ENCODE assay signal across 19 cellular contexts in genomic region chr17:82568997-82569393, GRCh38. TPM values are rescaled to one million over a fixed set of nuclear protein-coding genes. Genes with fewer than 3 reads are reported as not detected.
A peak's percentile ranks its signal among the peaks of the same experiment; 100 is the strongest.
DNase-seq lines count a peak whose midpoint lies in the region; ATAC-seq and TF ChIP-seq lines count a peak whose summit lies in the region.
"Had no signal": no experiment of that assay in that cellular context is flagged by ENCODE, and none has a peak within 500 bp of the region (broad histone marks: within the 10 kb centered on the region; RNA-seq: fewer than 3 reads in every experiment).

No MANE protein-coding gene starts in this region.

- H3K36me3 ChIP-seq in psoas muscle (ENCODE audit: insufficient read depth in 1 of 2, low read depth in 1 of 2) = peaks cover 4 to 64% of the 10 kb centered on the region in 2 donors

- no peak overlapping the region for H2AFZ ChIP-seq in H9 (ENCODE audit: low read length)

- H4K8ac ChIP-seq in H9 (replicated peaks; ENCODE audit: insufficient read length, low read depth, low read length) = no peak overlapping the region

- H3K4ac ChIP-seq in H9 (ENCODE audit: low read depth, low read length) = no peak overlapping the region

- H3K14ac ChIP-seq in H9 (ENCODE audit: insufficient read depth, low read length) = no peak overlapping the region

- no peak overlapping the region for H3K56ac ChIP-seq in H9 (ENCODE audit: insufficient read length, low read depth, low read length)

- H2BK20ac ChIP-seq in H9 (ENCODE audit: low read depth, low read length, poor library complexity, severe bottlenecking) = no peak overlapping the region

- H3K4me1 ChIP-seq in H9 (ENCODE audit: insufficient read depth, low read length) (no peaks in the 10 kb centered on the region; the same call in 1 of the 2 replicates), psoas muscle (peaks cover 36% of the 10 kb centered on the region)

- no peak overlapping the region for H3K9ac ChIP-seq in H9 (ENCODE audit: extremely low read depth, insufficient read length, low read length)

- no peaks in the 10 kb centered on the region for H3K23me2 ChIP-seq in H9 (ENCODE audit: insufficient read length, low read depth, low read length, poor library complexity, severe bottlenecking)

- H3K79me2 ChIP-seq in H9 (ENCODE audit: insufficient read depth, low read length) = peaks cover 8% of the 10 kb centered on the region; the same call in 1 of the 2 replicates

- no CpG with 5 or more reads among the region's 10 CpGs for WGBS in H9 (ENCODE audit: extremely low coverage, insufficient read length, low lambda C conversion rate)
- 75 to 88% (median 76%) methylated on average over 10 of the region's 10 CpGs for WGBS in psoas muscle, 3 donors

- H2BK12ac ChIP-seq in H9 (ENCODE audit: insufficient read length, low read depth, low read length) = no peak overlapping the region

- H2BK15ac ChIP-seq in H9 (ENCODE audit: low read depth, low read length) = no peak overlapping the region

- intact Hi-C loops in left ventricle myocardium superior (cut with micrococcal nuclease) = no loop called here
- intact Hi-C loops in psoas muscle (cut with DNase I) = no loop called here

- no peak overlapping the region for H2BK5ac ChIP-seq in H9 (ENCODE audit: insufficient read length, low read length)

- no peak overlapping the region for H3K27ac ChIP-seq in H9 (ENCODE audit: insufficient read length, low read depth, low read length)
- peak overlapping the region; percentile 44 for H3K27ac ChIP-seq in psoas muscle
- H3K27ac ChIP-seq: ascending aorta had no signal

- H3K79me1 ChIP-seq in H9 (ENCODE audit: insufficient read depth, low read depth, low read length, poor library complexity, severe bottlenecking) = peaks cover 15% of the 10 kb centered on the region

- no peak overlapping the region for H3K18ac ChIP-seq in H9 (ENCODE audit: insufficient read length, low read depth, low read length)

- H3K23ac ChIP-seq in H9 (ENCODE audit: insufficient read length, low read depth, low read length) = no peak overlapping the region

- no peak overlapping the region for H2AK5ac ChIP-seq in H9 (ENCODE audit: insufficient read length, low read length)

- H3K36me3 Mint-ChIP-seq in H9 (ENCODE audit: insufficient read depth in 1 of 3, low read depth in 3 of 3) = peaks cover 34 to 75% (median 67%) of the 10 kb centered on the region in 3 experiments; a peak in 6 of 7 replicates
- H3K36me3 Mint-ChIP-seq in chondrocyte (ENCODE audit: low read depth) = peaks cover 22% of the 10 kb centered on the region
- peaks cover 38 to 55% of the 10 kb centered on the region in 2 donors for H3K36me3 Mint-ChIP-seq in stimulated activated naive B cell treated with anti-CD40 and anti-IgM and Interleukin-4, amounts not matched to agents 10 μg/mL and 1 μg/mL and 100 μg/mL, for 72 hours

- DNase-seq in H9 (no peak), chondrocyte (ENCODE audit: low spot score) (peak; percentile 51), left ventricle myocardium superior (no peak), psoas muscle (peak in 1 of 2 donors; percentile 16), dermis blood vessel endothelial cell (no peak), foreskin fibroblast (no peak)
- no peak for DNase-seq in stimulated activated naive B cell treated with anti-CD40 and anti-IgM and Interleukin-4, amounts not matched to agents 10 μg/mL and 1 μg/mL and 100 μg/mL, for 72 hours
- no peak for DNase-seq in activated CD4-positive, alpha-beta T cell treated with anti-CD3 and anti-CD28 coated beads, Interleukin-2, amount 50 U/mL, for 1 hour
- DNase-seq: activated CD4-positive, alpha-beta memory T cell treated with anti-CD3 and anti-CD28 coated beads for 36 hours; activated naive CD4-positive, alpha-beta T cell treated with anti-CD3 and anti-CD28 coated beads, Interleukin-2, amount 10 ng/mL, durations not matched to agents 7 days and 5 days; activated T-cell treated with anti-CD3 and anti-CD28 coated beads, Interleukin-2, amount 50 U/mL, for 1 hour; CD8-positive, alpha-beta T cell; DMS79; immature natural killer cell; mesenchymal stem cell; natural killer cell; NCI-H187; T-cell had no signal

- no peaks in the 10 kb centered on the region for H3K9me3 Mint-ChIP-seq in H9
- H3K9me3 Mint-ChIP-seq in chondrocyte (ENCODE audit: low read depth) = no peaks in the 10 kb centered on the region
- no peaks in the 10 kb centered on the region for H3K9me3 Mint-ChIP-seq in stimulated activated naive B cell treated with anti-CD40 and anti-IgM and Interleukin-4, amounts not matched to agents 10 μg/mL and 1 μg/mL and 100 μg/mL, for 72 hours
- H3K9me3 Mint-ChIP-seq: activated CD4-positive, alpha-beta memory T cell treated with anti-CD3 and anti-CD28 coated beads for 36 hours; activated naive CD4-positive, alpha-beta T cell treated with anti-CD3 and anti-CD28 coated beads, Interleukin-2, amount 10 ng/mL, durations not matched to agents 7 days and 5 days; CD8-positive, alpha-beta T cell; immature natural killer cell; natural killer cell; T-cell had no signal

- H4K91ac ChIP-seq in H9 (ENCODE audit: insufficient read length, low read depth, low read length) = no peak overlapping the region

- ATAC-seq in left ventricle myocardium superior = peak; percentile 57
- no peak for ATAC-seq in psoas muscle
- no peak for ATAC-seq in stimulated activated naive B cell treated with anti-CD40 and anti-IgM and Interleukin-4, amounts not matched to agents 10 μg/mL and 1 μg/mL and 100 μg/mL, for 72 hours (replicated peaks)
- ATAC-seq: CD8-positive, alpha-beta T cell; natural killer cell; T-cell had no signal

- H3K27me3 ChIP-seq in H9 (ENCODE audit: insufficient read depth, low read length) (no peaks in the 10 kb centered on the region), psoas muscle (ENCODE audit: insufficient read depth in 3 of 3, low read length in 2 of 3) (no peaks in the 10 kb centered on the region)
- H3K27me3 ChIP-seq: ascending aorta had no signal

- no peaks in the 10 kb centered on the region for H3K9me3 ChIP-seq in H9 (ENCODE audit: control insufficient read depth, low read depth, low read length)
- H3K9me3 ChIP-seq in psoas muscle = no peaks in the 10 kb centered on the region
- H3K9me3 ChIP-seq: ascending aorta had no signal

- H3K27me3 Mint-ChIP-seq in H9 (ENCODE audit: low read depth) = no peaks in the 10 kb centered on the region; the same call in 1 of the 2 replicates
- H3K27me3 Mint-ChIP-seq in chondrocyte (ENCODE audit: low read depth) = no peaks in the 10 kb centered on the region
- H3K27me3 Mint-ChIP-seq in stimulated activated naive B cell treated with anti-CD40 and anti-IgM and Interleukin-4, amounts not matched to agents 10 μg/mL and 1 μg/mL and 100 μg/mL, for 72 hours = no peaks in the 10 kb centered on the region
- H3K27me3 Mint-ChIP-seq: activated CD4-positive, alpha-beta memory T cell treated with anti-CD3 and anti-CD28 coated beads for 36 hours; activated naive CD4-positive, alpha-beta T cell treated with anti-CD3 and anti-CD28 coated beads, Interleukin-2, amount 10 ng/mL, durations not matched to agents 7 days and 5 days; T-cell had no signal

- TF ChIP-seq CTCF in H9 (conservative IDR thresholded peaks at IDR 0.05) (no peak), chondrocyte (IDR thresholded peaks at IDR 0.05) (no peak), psoas muscle (IDR thresholded peaks at IDR 0.05) (no peak), foreskin fibroblast (IDR thresholded peaks at IDR 0.05; ENCODE audit: low read depth, low read length) (no peak)

- no peak overlapping the region for H3T11ph ChIP-seq in H9 (ENCODE audit: low read length)

- H3K4me1 Mint-ChIP-seq in H9 (peaks cover 14 to 20% of the 10 kb centered on the region in 2 experiments), chondrocyte (ENCODE audit: low read depth) (peaks cover 23% of the 10 kb centered on the region)
- peaks cover 0 to 5% of the 10 kb centered on the region in 2 donors for H3K4me1 Mint-ChIP-seq in stimulated activated naive B cell treated with anti-CD40 and anti-IgM and Interleukin-4, amounts not matched to agents 10 μg/mL and 1 μg/mL and 100 μg/mL, for 72 hours
- H3K4me1 Mint-ChIP-seq: activated naive CD4-positive, alpha-beta T cell treated with anti-CD3 and anti-CD28 coated beads, Interleukin-2, amount 10 ng/mL, durations not matched to agents 7 days and 5 days; natural killer cell; T-cell had no signal

- H3K4me3 Mint-ChIP-seq in H9 (no peak overlapping the region), chondrocyte (ENCODE audit: unreplicated experiment) (no peak overlapping the region)
- no peak overlapping the region for H3K4me3 Mint-ChIP-seq in stimulated activated naive B cell treated with anti-CD40 and anti-IgM and Interleukin-4, amounts not matched to agents 10 μg/mL and 1 μg/mL and 100 μg/mL, for 72 hours
- H3K4me3 Mint-ChIP-seq: activated CD4-positive, alpha-beta memory T cell treated with anti-CD3 and anti-CD28 coated beads for 36 hours; activated naive CD4-positive, alpha-beta T cell treated with anti-CD3 and anti-CD28 coated beads, Interleukin-2, amount 10 ng/mL, durations not matched to agents 7 days and 5 days; CD8-positive, alpha-beta T cell; immature natural killer cell; natural killer cell; T-cell had no signal

- peak overlapping the region in 2 of 3 experiments; percentile 29 to 52; a peak in 2 of 7 replicates for H3K27ac Mint-ChIP-seq in H9
- H3K27ac Mint-ChIP-seq in chondrocyte (ENCODE audit: unreplicated experiment) = no peak overlapping the region
- H3K27ac Mint-ChIP-seq in stimulated activated naive B cell treated with anti-CD40 and anti-IgM and Interleukin-4, amounts not matched to agents 10 μg/mL and 1 μg/mL and 100 μg/mL, for 72 hours = no peak overlapping the region
- H3K27ac Mint-ChIP-seq: activated CD4-positive, alpha-beta memory T cell treated with anti-CD3 and anti-CD28 coated beads for 36 hours; activated naive CD4-positive, alpha-beta T cell treated with anti-CD3 and anti-CD28 coated beads, Interleukin-2, amount 10 ng/mL, durations not matched to agents 7 days and 5 days; CD8-positive, alpha-beta T cell; immature natural killer cell; natural killer cell; T-cell had no signal

- H2BK120ac ChIP-seq in H9 (ENCODE audit: low read depth, low read length, poor library complexity, severe bottlenecking) = no peak overlapping the region

- H3K4me3 ChIP-seq in psoas muscle (no peak overlapping the region), foreskin fibroblast (ENCODE audit: low read depth in 1 of 2, low read length in 2 of 2) (no peak overlapping the region)
- H3K4me3 ChIP-seq: ascending aorta had no signal

- no peaks in the 10 kb centered on the region for H4K20me1 ChIP-seq in H9 (ENCODE audit: control insufficient read depth, insufficient read depth, insufficient read length)

- H4K5ac ChIP-seq in H9 (ENCODE audit: insufficient read length, low read depth, low read length) = no peak overlapping the region

- no peak overlapping the region for H3K4me2 ChIP-seq in H9 (ENCODE audit: insufficient read depth, insufficient read length, low read length)

RNA-seq across cellular contexts. Expression of gene FOXK2, which starts 49.5 kb away (rescaled TPM):
- 59.6 and 72.0 TPM in 2 replicates for total RNA-seq in H9 (2021)
- 47.6 to 49.5 TPM (median 49.4 TPM) in 3 replicates for total RNA-seq in chondrocyte
- 41.5 TPM for total RNA-seq in left ventricle myocardium superior
- 10 to 100 TPM; 53.6 to 91.6 (median 66.2) TPM for total RNA-seq in psoas muscle
- 10 to 100 TPM; 38.9 to 96.4 (median 45.9) TPM for polyA plus RNA-seq in psoas muscle
- 35.1 and 38.2 TPM in 2 replicates for total RNA-seq in dermis blood vessel endothelial cell

Comparison
In these comparisons a context has a peak if more than half of its experiments do, and no peak if none do; other contexts are left out.
1. H3K27ac Mint-ChIP-seq: peak in H9 (2 of 3); none in chondrocyte (single experiment) and stimulated activated naive B cell treated with anti-CD40 and anti-IgM and Interleukin-4, amounts not matched to agents 10 μg/mL and 1 μg/mL and 100 μg/mL, for 72 hours (single experiment).